13 cellular contexts compared by ENCODE assay signal in the genomic region with DNA sequence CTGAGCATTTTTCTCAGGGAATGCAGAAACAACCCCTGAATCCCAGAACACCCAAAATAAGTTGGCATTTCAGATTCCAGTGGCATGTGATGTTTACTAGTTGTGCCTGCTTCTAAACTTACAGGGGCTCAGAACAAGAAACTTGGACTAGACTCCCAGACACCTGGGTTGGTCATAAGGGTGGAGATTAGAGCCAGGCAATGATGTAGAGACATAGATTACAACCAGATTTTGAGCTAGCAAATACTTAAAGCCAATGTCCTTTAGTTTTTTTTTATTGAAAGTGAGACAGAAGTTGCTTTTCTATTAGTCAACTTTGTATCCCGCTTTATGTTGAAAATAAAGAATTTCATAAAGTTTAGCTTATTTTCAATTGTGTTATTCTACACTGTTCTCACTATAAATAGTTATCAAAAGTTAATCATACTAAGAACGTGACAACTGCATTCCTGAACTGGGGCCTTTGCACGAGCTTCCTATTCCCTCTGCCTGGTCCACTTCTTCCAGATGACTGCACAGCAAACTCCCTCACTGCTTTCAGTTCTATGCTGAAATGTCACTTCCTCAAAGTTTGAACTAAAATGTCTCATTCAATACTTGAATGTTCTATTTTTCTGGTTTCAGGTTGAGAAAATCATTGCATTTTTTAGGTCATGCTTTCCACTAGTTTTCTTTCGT.
DNase-seq lines count a peak whose midpoint lies in the region; ATAC-seq lines count a peak whose summit lies in the region.
"Had no signal": no experiment of that assay in that cellular context is flagged by ENCODE, and none has a peak within 500 bp of the region (broad histone marks: within the 10 kb centered on the region; RNA-seq: fewer than 3 reads in every experiment).

No MANE protein-coding gene starts in this region.

- no peaks in the 10 kb centered on the region for H3K36me3 ChIP-seq in mesenchymal stem cell (ENCODE audit: control insufficient read depth in 1 of 2, insufficient read depth in 2 of 2, low read depth in 1 of 2, low read length in 2 of 2)
- no peaks in the 10 kb centered on the region for H3K36me3 ChIP-seq in CD8-positive, alpha-beta memory T cell (ENCODE audit: insufficient read depth, low read length)
- H3K36me3 ChIP-seq: MG63 had no signal

- H3K27ac ChIP-seq in mesenchymal stem cell (ENCODE audit: low read length, poor library complexity, severe bottlenecking): peak overlapping the region; percentile 32
- no peak overlapping the region for H3K27ac ChIP-seq in CD8-positive, alpha-beta memory T cell (ENCODE audit: low read depth, low read length)

- H4K91ac ChIP-seq in mesenchymal stem cell (ENCODE audit: low read length): no peak overlapping the region

- peak overlapping the region in 2 of 8 donors; percentile 55 to 60 for H3K27ac Mint-ChIP-seq in CD8-positive, alpha-beta memory T cell
- H3K27ac Mint-ChIP-seq: activated naive CD4-positive, alpha-beta T cell treated with anti-CD3 and anti-CD28 coated beads for 36 hours; stimulated activated naive CD8-positive, alpha-beta T cell treated with anti-CD3 and anti-CD28 coated beads, Interleukin-15, Interleukin-2, amounts not matched to agents 100 ng/mL and 50 ng/mL, for 24 hours had no signal

- H3K36me3 Mint-ChIP-seq in CD8-positive, alpha-beta memory T cell: peaks cover 0 to 4% (median 0%) of the 10 kb centered on the region in 3 donors

- H3K4me2 ChIP-seq in mesenchymal stem cell (ENCODE audit: low read length, poor library complexity, severe bottlenecking): no peak overlapping the region

- H3K9me3 Mint-ChIP-seq in CD8-positive, alpha-beta memory T cell: no peaks in the 10 kb centered on the region
- H3K9me3 Mint-ChIP-seq: activated naive CD4-positive, alpha-beta T cell treated with anti-CD3 and anti-CD28 coated beads for 36 hours; stimulated activated naive CD8-positive, alpha-beta T cell treated with anti-CD3 and anti-CD28 coated beads, Interleukin-15, Interleukin-2, amounts not matched to agents 100 ng/mL and 50 ng/mL, for 24 hours had no signal

- no peaks in the 10 kb centered on the region for H3K27me3 ChIP-seq in mesenchymal stem cell (ENCODE audit: control insufficient read depth in 1 of 2, insufficient read depth in 1 of 2, low read length in 2 of 2)
- no peaks in the 10 kb centered on the region for H3K27me3 ChIP-seq in CD8-positive, alpha-beta memory T cell (ENCODE audit: insufficient read depth, low read length, poor library complexity, severe bottlenecking)
- H3K27me3 ChIP-seq: MG63 had no signal

- no peaks in the 10 kb centered on the region for H3K79me1 ChIP-seq in mesenchymal stem cell (replicated peaks; ENCODE audit: low read length, poor library complexity, severe bottlenecking)

- no peak overlapping the region for H3K14ac ChIP-seq in mesenchymal stem cell (ENCODE audit: low read length in 2 of 2)

- no peak overlapping the region for H3K4me3 ChIP-seq in mesenchymal stem cell (ENCODE audit: insufficient read depth in 1 of 2, low read depth in 1 of 2, low read length in 2 of 2)
- no peak overlapping the region for H3K4me3 ChIP-seq in CD8-positive, alpha-beta memory T cell (ENCODE audit: low read length)
- H3K4me3 ChIP-seq: MG63 had no signal

- WGBS in mesenchymal stem cell: 95% methylated on average over 2 of the region's 4 CpGs

- H2BK120ac ChIP-seq in mesenchymal stem cell (ENCODE audit: low read depth, low read length): no peak overlapping the region

- ATAC-seq in GM18867 (IDR thresholded peaks at IDR 0.05; ENCODE audit: unreplicated experiment) (peak; percentile 88), GM21723 (IDR thresholded peaks at IDR 0.05; ENCODE audit: unreplicated experiment) (peak; percentile 79), HG03432 (IDR thresholded peaks at IDR 0.05; ENCODE audit: unreplicated experiment) (peak; percentile 93)
- ATAC-seq: activated CD4-positive, CD25-positive, alpha-beta regulatory T cell treated with anti-CD3 and anti-CD28 coated beads, Interleukin-2, amount 50 U/mL, for 24 hours had no signal

- H2BK12ac ChIP-seq in mesenchymal stem cell (ENCODE audit: low read length in 2 of 2): no peak overlapping the region

- CTCF ChIA-PET in CD8-positive, alpha-beta memory T cell (lab: Charles Lee): no interaction called here

- H2BK15ac ChIP-seq in mesenchymal stem cell (ENCODE audit: low read depth, poor library complexity, severe bottlenecking): no peak overlapping the region

- H2AFZ ChIP-seq in mesenchymal stem cell (ENCODE audit: low read depth, low read length): no peak overlapping the region

- H3K4me1 ChIP-seq in mesenchymal stem cell (ENCODE audit: control insufficient read depth, insufficient read depth, low read depth, low read length): no peaks in the 10 kb centered on the region
- no peaks in the 10 kb centered on the region for H3K4me1 ChIP-seq in CD8-positive, alpha-beta memory T cell (ENCODE audit: insufficient read depth, low read length)

- no peak overlapping the region for H2AK5ac ChIP-seq in mesenchymal stem cell (ENCODE audit: low read length, severe bottlenecking)

- no peak overlapping the region for H3K4ac ChIP-seq in mesenchymal stem cell (ENCODE audit: low read depth in 1 of 2, low read length in 2 of 2)

- no peak overlapping the region for H3K9ac ChIP-seq in mesenchymal stem cell (ENCODE audit: low read length)

- no peak overlapping the region for H3K18ac ChIP-seq in mesenchymal stem cell (ENCODE audit: low read depth in 1 of 2, low read length in 2 of 2)

- H3K9me3 ChIP-seq in mesenchymal stem cell (ENCODE audit: control insufficient read depth, low read length): no peaks in the 10 kb centered on the region
- H3K9me3 ChIP-seq in CD8-positive, alpha-beta memory T cell (ENCODE audit: low read length): no peaks in the 10 kb centered on the region
- H3K9me3 ChIP-seq: MG63 had no signal

- DNase-seq in mesenchymal stem cell (no peak), UCSD-AML1 (lab: John Stamatoyannopoulos, UW; ENCODE audit: unreplicated experiment) (no peak)
- DNase-seq in CD8-positive, alpha-beta memory T cell: no peak
- no peak for DNase-seq in stimulated activated naive CD4-positive, alpha-beta T cell (lab: John Stamatoyannopoulos, UW)
- no peak for DNase-seq in stimulated activated CD4-positive, alpha-beta T cell treated with anti-CD3 and anti-CD28 coated beads, Interleukin-4, amount 100 ng/mL, for 4 hours
- DNase-seq: activated naive CD4-positive, alpha-beta T cell treated with anti-CD3 and anti-CD28 coated beads for 36 hours; glutamatergic neuron; MG63 had no signal

- POLR2A ChIA-PET in CD8-positive, alpha-beta memory T cell (lab: Charles Lee): no interaction called here

- no peak overlapping the region for H4K8ac ChIP-seq in mesenchymal stem cell (ENCODE audit: low read length)

- no peak overlapping the region for H2BK5ac ChIP-seq in mesenchymal stem cell (ENCODE audit: low read depth, low read length, poor library complexity, severe bottlenecking)

- H3K4me1 Mint-ChIP-seq in CD8-positive, alpha-beta memory T cell: peaks cover 0 to 8% (median 7%) of the 10 kb centered on the region in 3 donors

- H3K23ac ChIP-seq in mesenchymal stem cell (ENCODE audit: low read length in 2 of 2): no peak overlapping the region

- no peaks in the 10 kb centered on the region for H3K27me3 Mint-ChIP-seq in CD8-positive, alpha-beta memory T cell
- H3K27me3 Mint-ChIP-seq: stimulated activated naive CD8-positive, alpha-beta T cell treated with anti-CD3 and anti-CD28 coated beads, Interleukin-15, Interleukin-2, amounts not matched to agents 100 ng/mL and 50 ng/mL, for 24 hours had no signal

- no peak overlapping the region for H3K4me3 Mint-ChIP-seq in CD8-positive, alpha-beta memory T cell
- H3K4me3 Mint-ChIP-seq: activated naive CD4-positive, alpha-beta T cell treated with anti-CD3 and anti-CD28 coated beads for 36 hours; stimulated activated naive CD8-positive, alpha-beta T cell treated with anti-CD3 and anti-CD28 coated beads, Interleukin-15, Interleukin-2, amounts not matched to agents 100 ng/mL and 50 ng/mL, for 24 hours had no signal
